Comparison of ENCODE assay signal across 23 cellular contexts in the genomic region with DNA sequence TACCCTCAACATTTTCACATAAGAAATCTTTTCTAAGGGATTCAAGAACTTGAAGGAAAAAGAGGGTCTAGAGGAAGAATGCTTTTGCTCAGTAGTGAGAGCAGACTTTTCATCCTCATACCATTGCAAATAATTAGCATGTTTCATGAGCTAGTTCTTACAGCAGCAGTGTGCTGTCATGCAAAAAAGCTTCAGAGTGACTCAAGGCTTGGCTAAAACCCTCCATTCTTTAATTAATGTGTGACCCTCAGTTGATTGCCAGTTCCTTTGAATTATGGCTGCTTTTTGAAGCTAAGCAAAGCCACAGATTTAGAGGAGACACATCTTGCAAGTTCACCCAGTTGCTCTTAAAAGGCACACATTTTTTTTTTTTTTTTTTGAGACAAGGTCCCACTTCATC. TPM values are rescaled to one million over a fixed set of nuclear protein-coding genes. Genes with fewer than 3 reads are reported as not detected.
DNase-seq lines count a peak whose midpoint lies in the region; ATAC-seq and TF ChIP-seq lines count a peak whose summit lies in the region.
"Had no signal": no experiment of that assay in that cellular context is flagged by ENCODE, and none has a peak within 500 bp of the region (broad histone marks: within the 10 kb centered on the region; RNA-seq: fewer than 3 reads in every experiment).

No MANE protein-coding gene starts in this region.

- H2AFZ ChIP-seq in GM23248: no peak overlapping the region
- H2AFZ ChIP-seq: neural progenitor cell had no signal

- POLR2A ChIA-PET in CD8-positive, alpha-beta memory T cell (lab: Charles Lee): interaction anchor here (0.7 to 2.5 kb wide), 2 partner anchors 36 to 129 kb away, joined by 8 to 17 read pairs; partner anchors contain the start of gene PCF11
- POLR2A ChIA-PET in naive thymus-derived CD8-positive, alpha-beta T cell (lab: Charles Lee): interaction anchor here (0.7 to 2.1 kb wide), 4 partner anchors 36 to 185 kb away, joined by 3 to 8 read pairs (median 3); partner anchors contain the start of genes ANKRD42 and PCF11

- no peaks in the 10 kb centered on the region for H3K79me2 ChIP-seq in GM23248 (ENCODE audit: insufficient read depth)

- no peaks in the 10 kb centered on the region for H3K9me2 ChIP-seq in GM23248 (ENCODE audit: insufficient read depth)

- no peaks in the 10 kb centered on the region for H3K9me3 Mint-ChIP-seq in CD8-positive, alpha-beta memory T cell
- H3K9me3 Mint-ChIP-seq in central memory CD8-positive, alpha-beta T cell: no peaks in the 10 kb centered on the region
- no peaks in the 10 kb centered on the region for H3K9me3 Mint-ChIP-seq in naive thymus-derived CD8-positive, alpha-beta T cell
- no peaks in the 10 kb centered on the region for H3K9me3 Mint-ChIP-seq in nephron progenitor cell
- H3K9me3 Mint-ChIP-seq: activated CD4-positive, alpha-beta memory T cell treated with anti-CD3 and anti-CD28 coated beads for 36 hours; activated T-cell treated with anti-CD3 and anti-CD28 coated beads, Interleukin-2, amount 50 U/mL, for 72 hours; neural progenitor cell; T-helper 1 cell treated with Interleukin-12 subunit alpha and Interleukin-12 subunit beta and Interleukin-4 antibody, amounts not matched to agents 30 μg/mL and 1 μg/mL, for 36 hours; WTC11 had no signal

- H3K27ac Mint-ChIP-seq in CD8-positive, alpha-beta memory T cell: peak overlapping the region; percentile 47 to 90 (median 74)
- peak overlapping the region; percentile 57 for H3K27ac Mint-ChIP-seq in central memory CD8-positive, alpha-beta T cell (ENCODE audit: low read depth)
- H3K27ac Mint-ChIP-seq in naive thymus-derived CD8-positive, alpha-beta T cell: peak overlapping the region in 9 of 10 donors; percentile 75 to 99 (median 92)
- no peak overlapping the region for H3K27ac Mint-ChIP-seq in nephron progenitor cell
- H3K27ac Mint-ChIP-seq: activated CD4-positive, alpha-beta memory T cell treated with anti-CD3 and anti-CD28 coated beads for 36 hours; activated T-cell treated with anti-CD3 and anti-CD28 coated beads, Interleukin-2, amount 50 U/mL, for 72 hours; neural progenitor cell; T-helper 1 cell treated with Interleukin-12 subunit alpha and Interleukin-12 subunit beta and Interleukin-4 antibody, amounts not matched to agents 30 μg/mL and 1 μg/mL, for 36 hours; WTC11 had no signal

- H3K4me3 ChIP-seq in CD8-positive, alpha-beta memory T cell (ENCODE audit: low read length): no peak overlapping the region
- H3K4me3 ChIP-seq in GM23248: no peak overlapping the region
- H3K4me3 ChIP-seq: heart left ventricle, neural progenitor cell had no signal

- peak overlapping the region in 1 of 7 donors; percentile 47 for H3K4me3 Mint-ChIP-seq in CD8-positive, alpha-beta memory T cell
- no peak overlapping the region for H3K4me3 Mint-ChIP-seq in central memory CD8-positive, alpha-beta T cell
- H3K4me3 Mint-ChIP-seq in naive thymus-derived CD8-positive, alpha-beta T cell: peak overlapping the region in 1 of 10 donors; percentile 51
- no peak overlapping the region for H3K4me3 Mint-ChIP-seq in nephron progenitor cell
- H3K4me3 Mint-ChIP-seq: activated CD4-positive, alpha-beta memory T cell treated with anti-CD3 and anti-CD28 coated beads for 36 hours; activated T-cell treated with anti-CD3 and anti-CD28 coated beads, Interleukin-2, amount 50 U/mL, for 72 hours; neural progenitor cell; T-helper 1 cell treated with Interleukin-12 subunit alpha and Interleukin-12 subunit beta and Interleukin-4 antibody, amounts not matched to agents 30 μg/mL and 1 μg/mL, for 36 hours; WTC11 had no signal

- H3K9ac ChIP-seq in GM23248: no peak overlapping the region
- H3K9ac ChIP-seq: neural progenitor cell had no signal

- H4K20me1 ChIP-seq in GM23248 (ENCODE audit: insufficient read depth): no peaks in the 10 kb centered on the region

- H3K4me2 ChIP-seq in GM23248 (ENCODE audit: unreplicated experiment): no peak overlapping the region
- H3K4me2 ChIP-seq: neural progenitor cell had no signal

- no peaks in the 10 kb centered on the region for H3K27me3 ChIP-seq in CD8-positive, alpha-beta memory T cell (ENCODE audit: insufficient read depth, low read length, poor library complexity, severe bottlenecking)
- H3K27me3 ChIP-seq in GM23248 (replicated peaks; ENCODE audit: insufficient read depth): no peaks in the 10 kb centered on the region
- H3K27me3 ChIP-seq: BE2C, heart left ventricle, neural progenitor cell had no signal

- no peaks in the 10 kb centered on the region for H3K36me3 ChIP-seq in CD8-positive, alpha-beta memory T cell (ENCODE audit: insufficient read depth, low read length)
- H3K36me3 ChIP-seq in GM23248 (ENCODE audit: low read depth): no peaks in the 10 kb centered on the region
- H3K36me3 ChIP-seq: BE2C, heart left ventricle, neural progenitor cell had no signal

- no peak for ATAC-seq in central memory CD8-positive, alpha-beta T cell (replicated peaks; ENCODE audit: extremely low read depth, poor library complexity, severe bottlenecking)
- ATAC-seq in naive thymus-derived CD8-positive, alpha-beta T cell: no peak
- ATAC-seq in GM21717 (IDR thresholded peaks at IDR 0.05; ENCODE audit: unreplicated experiment) (no peak), GM18861 (IDR thresholded peaks at IDR 0.05; ENCODE audit: unreplicated experiment) (no peak)
- ATAC-seq: activated T-cell treated with anti-CD3 and anti-CD28 coated beads, Interleukin-2, amount 50 U/mL, for 72 hours; HCT116; heart left ventricle; WTC11 had no signal

- H3K36me3 Mint-ChIP-seq in CD8-positive, alpha-beta memory T cell: peaks cover 0 to 1% (median 0%) of the 10 kb centered on the region in 3 donors
- no peaks in the 10 kb centered on the region for H3K36me3 Mint-ChIP-seq in central memory CD8-positive, alpha-beta T cell (ENCODE audit: insufficient read depth)
- no peaks in the 10 kb centered on the region for H3K36me3 Mint-ChIP-seq in naive thymus-derived CD8-positive, alpha-beta T cell
- no peaks in the 10 kb centered on the region for H3K36me3 Mint-ChIP-seq in nephron progenitor cell (ENCODE audit: low read depth)
- H3K36me3 Mint-ChIP-seq: activated CD4-positive, alpha-beta memory T cell treated with anti-CD3 and anti-CD28 coated beads for 36 hours; neural progenitor cell; WTC11 had no signal

- no peak overlapping the region for H3K27ac ChIP-seq in CD8-positive, alpha-beta memory T cell (ENCODE audit: low read depth, low read length)
- H3K27ac ChIP-seq in GM23248: no peak overlapping the region
- H3K27ac ChIP-seq: heart left ventricle, HL-60, neural progenitor cell had no signal

- peaks cover 67% of the 10 kb centered on the region for H3K4me1 ChIP-seq in CD8-positive, alpha-beta memory T cell (ENCODE audit: insufficient read depth, low read length)
- no peaks in the 10 kb centered on the region for H3K4me1 ChIP-seq in GM23248 (ENCODE audit: insufficient read depth)
- H3K4me1 ChIP-seq: BE2C had no signal

- no peak for TF ChIP-seq CTCF in nephron progenitor cell (IDR thresholded peaks at IDR 0.05)

- H3K4me1 Mint-ChIP-seq in CD8-positive, alpha-beta memory T cell: peaks cover 47 to 71% (median 49%) of the 10 kb centered on the region in 3 donors
- peaks cover 34% of the 10 kb centered on the region for H3K4me1 Mint-ChIP-seq in central memory CD8-positive, alpha-beta T cell
- H3K4me1 Mint-ChIP-seq in naive thymus-derived CD8-positive, alpha-beta T cell: peaks cover 24 to 71% (median 66%) of the 10 kb centered on the region in 4 donors
- H3K4me1 Mint-ChIP-seq in nephron progenitor cell: peaks cover 37% of the 10 kb centered on the region
- H3K4me1 Mint-ChIP-seq: WTC11 had no signal

- no peaks in the 10 kb centered on the region for H3F3A ChIP-seq in GM23248 (ENCODE audit: insufficient read depth)

- H3K27me3 Mint-ChIP-seq in CD8-positive, alpha-beta memory T cell: no peaks in the 10 kb centered on the region
- no peaks in the 10 kb centered on the region for H3K27me3 Mint-ChIP-seq in central memory CD8-positive, alpha-beta T cell
- no peaks in the 10 kb centered on the region for H3K27me3 Mint-ChIP-seq in naive thymus-derived CD8-positive, alpha-beta T cell
- peaks cover 4% of the 10 kb centered on the region for H3K27me3 Mint-ChIP-seq in nephron progenitor cell (ENCODE audit: low read depth, poor library complexity)
- H3K27me3 Mint-ChIP-seq: activated CD4-positive, alpha-beta memory T cell treated with anti-CD3 and anti-CD28 coated beads for 36 hours had no signal

- in situ Hi-C loops in GM23248 (cut with MboI): no loop called here

- no peaks in the 10 kb centered on the region for H3K9me3 ChIP-seq in CD8-positive, alpha-beta memory T cell (ENCODE audit: low read length)
- H3K9me3 ChIP-seq in GM23248 (ENCODE audit: low read depth): no peaks in the 10 kb centered on the region
- H3K9me3 ChIP-seq: BE2C, heart left ventricle had no signal

- CTCF ChIA-PET in CD8-positive, alpha-beta memory T cell (lab: Charles Lee): no interaction called here

- DNase-seq in CD8-positive, alpha-beta memory T cell: no peak
- DNase-seq in GM23248 (peak; percentile 37), nephron progenitor cell (no peak)
- DNase-seq in central memory CD8-positive, alpha-beta T cell (ENCODE audit: low spot score in 2 of 2): no peak
- no peak for DNase-seq in naive thymus-derived CD8-positive, alpha-beta T cell
- DNase-seq in activated effector memory CD4-positive, alpha-beta T cell treated with anti-CD3 and anti-CD28 coated beads, Interleukin-2, amount 50 U/mL, for 16 hours: no peak
- DNase-seq: activated CD4-positive, alpha-beta memory T cell treated with anti-CD3 and anti-CD28 coated beads for 36 hours; activated T-cell treated with anti-CD3 and anti-CD28 coated beads, Interleukin-2, amount 50 U/mL, for 72 hours; BE2C; effector memory CD4-positive, alpha-beta T cell; heart left ventricle; KG1; mesendoderm; NCI-H1092; NCI-H524 treated with DMSO at 0.1 percent for 48 hours; SIG-M5 had no signal

RNA-seq across cellular contexts. Expression of gene PCF11, which starts 36.6 kb away (rescaled TPM):
- total RNA-seq in CD8-positive, alpha-beta memory T cell: 10 to 100 TPM; 58.8 to 63.7 TPM
- 34.2 TPM for polyA plus RNA-seq in CD8-positive, alpha-beta memory T cell
- 19.7 and 38.2 TPM in 2 replicates for total RNA-seq in GM23248 (2014; rRNA removed; shearing (Covaris generic))
- 7.4 and 9.1 TPM in 2 replicates for polyA plus RNA-seq in GM23248 (2016; fragmentation: Nextera tagmentation; extraction: Ambion mirVana)
- total RNA-seq in naive thymus-derived CD8-positive, alpha-beta T cell: 100 to 1,000 TPM; 199 TPM
- 10 to 100 TPM; 22.5 to 33.6 (median 28.1) TPM for polyA plus RNA-seq in naive thymus-derived CD8-positive, alpha-beta T cell

RNA-seq across cellular contexts. Expression of gene RAB30, which starts 48.6 kb away (rescaled TPM):
- 10 to 100 TPM; 15.7 to 17.1 TPM for total RNA-seq in CD8-positive, alpha-beta memory T cell
- polyA plus RNA-seq in CD8-positive, alpha-beta memory T cell: 5.1 TPM
- total RNA-seq in GM23248 (2014; rRNA removed; shearing (Covaris generic)): 9.7 and 10.6 TPM in 2 replicates
- polyA plus RNA-seq in GM23248 (2016; fragmentation: Nextera tagmentation; extraction: Ambion mirVana): 12.1 and 14.0 TPM in 2 replicates
- total RNA-seq in naive thymus-derived CD8-positive, alpha-beta T cell: 10 to 100 TPM; 28.1 to 35.5 TPM
- polyA plus RNA-seq in naive thymus-derived CD8-positive, alpha-beta T cell: 10 to 100 TPM; 10.7 to 17.4 (median 12.8) TPM
